In genomic region chr6:135664527-135664926, GRCh38 we compare ENCODE assay signal across 34 cellular contexts.
"Had no signal": no experiment of that assay in that cellular context is flagged by ENCODE, and none has a peak within 500 bp of the region (broad histone marks: within the 10 kb centered on the region; RNA-seq: fewer than 3 reads in every experiment).

No MANE protein-coding gene starts in this region.

- DNase-seq: Karpas-422, Kasumi-1, MG63, MM.1S, MV-4-11, NCI-H1048, NCI-H1092, NCI-H1092 treated with DMSO at 0.1 percent for 48 hours, NCI-H1105, NCI-H1105 treated with DMSO at 0.1 percent for 48 hours, NCI-H1417, NCI-H1417 treated with DMSO at 0.1 percent for 48 hours, NCI-H1436, NCI-H1436 treated with DMSO at 0.1 percent for 48 hours, NCI-H146, NCI-H1694, NCI-H1694 treated with DMSO at 0.1 percent for 48 hours, NCI-H187, NCI-H187 treated with DMSO at 0.1 percent for 48 hours, NCI-H1930, NCI-H2029, NCI-H2029 treated with DMSO at 0.1 percent for 48 hours, NCI-H2081, NCI-H2081 treated with DMSO at 0.1 percent for 48 hours, NCI-H2107, NCI-H2171, NCI-H2171 treated with DMSO at 0.1 percent for 48 hours, NCI-H2227 treated with DMSO at 0.1 percent for 48 hours, NCI-H226, NCI-H345, NCI-H446, NCI-H446 treated with DMSO at 0.1 percent for 48 hours, NCI-H510A, NCI-H510A treated with DMSO at 0.1 percent for 48 hours had no signal

- H3K4me3 ChIP-seq: MG63 had no signal

- H3K27me3 ChIP-seq: MG63 had no signal

- H3K9me3 ChIP-seq: MG63 had no signal

- H3K36me3 ChIP-seq: MG63 had no signal
